ENCODE assay signal across 20 cellular contexts in the genomic region with DNA sequence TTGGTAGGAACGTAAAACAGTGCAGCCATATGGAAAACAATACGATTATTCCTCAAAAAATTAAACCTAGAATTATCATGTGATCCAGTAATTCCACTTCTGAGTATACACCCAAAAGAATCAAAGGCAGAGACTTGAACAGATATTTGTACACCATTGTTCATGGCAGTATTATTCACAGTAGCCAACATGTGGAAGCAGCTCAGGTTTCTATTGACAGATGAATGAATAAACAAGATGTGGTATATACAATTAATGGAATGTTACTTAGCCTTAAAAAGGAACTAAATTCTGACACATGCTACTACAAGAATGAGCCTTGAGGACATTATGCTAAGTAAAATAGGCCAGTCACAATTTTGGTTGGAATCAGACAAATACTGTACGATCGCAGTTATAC.
"Had no signal": no experiment of that assay in that cellular context is flagged by ENCODE, and none has a peak within 500 bp of the region (broad histone marks: within the 10 kb centered on the region; RNA-seq: fewer than 3 reads in every experiment).

No MANE protein-coding gene starts in this region.

- ATAC-seq: Panc1, T-cell had no signal

- DNase-seq: KBM-7, NCI-H1092, NCI-H1105 treated with DMSO at 0.1 percent for 48 hours, NCI-H1417 treated with DMSO at 0.1 percent for 48 hours, NCI-H146, NCI-H1694 treated with DMSO at 0.1 percent for 48 hours, NCI-H1930, NCI-H2081 treated with DMSO at 0.1 percent for 48 hours, NCI-H2171 treated with DMSO at 0.1 percent for 48 hours, NCI-H345, NCI-H446 treated with DMSO at 0.1 percent for 48 hours, NCI-H510A treated with DMSO at 0.1 percent for 48 hours, NCI-H526, NCI-H774, SHP77, SK-N-SH, SW 1271, T-cell had no signal

- H3K27ac ChIP-seq: RWPE1 had no signal
